24 cellular contexts compared by ENCODE assay signal in genomic region chr15:74763416-74763815, GRCh38. TPM values are rescaled to one million over a fixed set of nuclear protein-coding genes. Genes with fewer than 3 reads are reported as not detected.
DNase-seq lines count a peak whose midpoint lies in the region; ATAC-seq and TF ChIP-seq lines count a peak whose summit lies in the region.
"Had no signal": no experiment of that assay in that cellular context is flagged by ENCODE, and none has a peak within 500 bp of the region (broad histone marks: within the 10 kb centered on the region; RNA-seq: fewer than 3 reads in every experiment).

No MANE protein-coding gene starts in this region.

- intact Hi-C loops in left colon (cut with DNase I, micrococcal nuclease) = loop anchor here in 1 of 2 donors (10.0 kb wide), 1 partner anchor 191 kb away; the partner anchor contains the start of gene RPP25

- no peaks in the 10 kb centered on the region for H3K9me3 Mint-ChIP-seq in stimulated activated naive CD8-positive, alpha-beta T cell treated with anti-CD3 and anti-CD28 coated beads, Interleukin-15, amount 100 ng/mL, for 72 hours
- H3K9me3 Mint-ChIP-seq: naive B cell, WTC11 had no signal

- peak overlapping the region; percentile 15 to 93 for H3K27ac Mint-ChIP-seq in stimulated activated naive CD8-positive, alpha-beta T cell treated with anti-CD3 and anti-CD28 coated beads, Interleukin-15, amount 100 ng/mL, for 72 hours

- peaks cover 39% of the 10 kb centered on the region for H3K4me1 Mint-ChIP-seq in stimulated activated naive CD8-positive, alpha-beta T cell treated with anti-CD3 and anti-CD28 coated beads, Interleukin-15, amount 100 ng/mL, for 72 hours

- H3K27me3 Mint-ChIP-seq in stimulated activated naive CD8-positive, alpha-beta T cell treated with anti-CD3 and anti-CD28 coated beads, Interleukin-15, amount 100 ng/mL, for 72 hours = no peaks in the 10 kb centered on the region

- no peak for DNase-seq in stimulated activated naive CD8-positive, alpha-beta T cell treated with anti-CD3 and anti-CD28 coated beads, Interleukin-15, amount 100 ng/mL, for 72 hours
- DNase-seq in stimulated activated naive CD8-positive, alpha-beta T cell treated with anti-CD3 and anti-CD28 coated beads, Interleukin-15, Interleukin-2, amounts not matched to agents 100 U/mL and 50 U/mL, for 24 hours = no peak
- DNase-seq in RPMI8226 (peak; percentile 64), left colon (no peak), H4 (ENCODE audit: low spot score) (no peak), A172 (ENCODE audit: low spot score) (no peak)
- DNase-seq: activated CD4-positive, alpha-beta T cell treated with anti-CD3 and anti-CD28 coated beads, Interleukin-2, amount 50 U/mL, for 4 hours; activated effector memory CD4-positive, alpha-beta T cell treated with anti-CD3 and anti-CD28 coated beads, Interleukin-2, amount 50 U/mL, for 16 hours; brain microvascular endothelial cell; DMS153; heart left ventricle; KG1; naive B cell; NCI-H2029; NCI-H526 treated with DMSO at 0.1 percent for 48 hours; T-helper 2 cell had no signal

- H3K4me3 Mint-ChIP-seq in stimulated activated naive CD8-positive, alpha-beta T cell treated with anti-CD3 and anti-CD28 coated beads, Interleukin-15, amount 100 ng/mL, for 72 hours = no peak overlapping the region
- H3K4me3 Mint-ChIP-seq: naive B cell, WTC11 had no signal

- ATAC-seq in stimulated activated naive CD8-positive, alpha-beta T cell treated with anti-CD3 and anti-CD28 coated beads, Interleukin-15, amount 100 ng/mL, for 72 hours = no peak
- ATAC-seq in stimulated activated naive CD8-positive, alpha-beta T cell treated with anti-CD3 and anti-CD28 coated beads, Interleukin-15, Interleukin-2, amounts not matched to agents 100 U/mL and 50 U/mL, for 24 hours = no peak
- ATAC-seq in left colon = peak; percentile 58
- no peak for ATAC-seq in GM21737 (IDR thresholded peaks at IDR 0.05; ENCODE audit: unreplicated experiment)
- ATAC-seq in SK-N-SH treated with all-trans-retinoic acid at 6 μM for 48 hours = no peak
- ATAC-seq: WTC11 had no signal

TF ChIP-seq in SK-N-SH treated with all-trans-retinoic acid at 6 μM for 48 hours, 23 proteins besides CTCF, POLR2A, EP300 and RAD21:
- TF ChIP-seq GLIS3 (CRISPR knock-in tag; IDR thresholded peaks at IDR 0.05) (no peak), TCF4 (CRISPR knock-in tag; IDR thresholded peaks at IDR 0.05; ENCODE audit: borderline replicate concordance) (no peak)

RNA-seq across cellular contexts. Expression of gene CYP1A2, which starts 14.8 kb away (rescaled TPM):
- not detected for total RNA-seq in left colon
- total RNA-seq in H4 (2014; rRNA removed; shearing (Covaris generic)) = not detected in 2 replicates
- not detected in 2 replicates for total RNA-seq in A172 (2014; rRNA removed; shearing (Covaris generic))
- total RNA-seq: heart left ventricle, lung microvascular endothelial cell, osteoblast, right atrium auricular region, SK-MEL-5, temporal lobe, WTC11 had no signal

RNA-seq across cellular contexts. Expression of gene CSK, which starts 18.5 kb away (rescaled TPM):
- total RNA-seq in left colon = 10 to 100 TPM; 84.8 to 96.9 TPM
- 21.7 and 22.7 TPM in 2 replicates for total RNA-seq in H4 (2014; rRNA removed; shearing (Covaris generic))
- 28.3 and 29.8 TPM in 2 replicates for total RNA-seq in A172 (2014; rRNA removed; shearing (Covaris generic))

RNA-seq across cellular contexts. Expression of gene CYP1A1, which starts 38.1 kb away (rescaled TPM):
- under 1 TPM in 1 of 2 donors, not detected in 1; 0.82 TPM for total RNA-seq in left colon
- 0.33 and 2.3 TPM in 2 replicates for total RNA-seq in H4 (2014; rRNA removed; shearing (Covaris generic))
- total RNA-seq in A172 (2014; rRNA removed; shearing (Covaris generic)) = 0.17 and 0.22 TPM in 2 replicates

RNA-seq across cellular contexts. Expression of gene LMAN1L, which starts 49.2 kb away (rescaled TPM):
- total RNA-seq in left colon = under 1 TPM in 1 of 2 donors, not detected in 1; 0.40 TPM
- 0.10 TPM in 1 of 2 replicates, not detected in the other for total RNA-seq in H4 (2014; rRNA removed; shearing (Covaris generic))
- total RNA-seq in A172 (2014; rRNA removed; shearing (Covaris generic)) = not detected in 2 replicates
- total RNA-seq: lung microvascular endothelial cell, osteoblast, SK-MEL-5, temporal lobe, WTC11 had no signal
